In the genomic region with DNA sequence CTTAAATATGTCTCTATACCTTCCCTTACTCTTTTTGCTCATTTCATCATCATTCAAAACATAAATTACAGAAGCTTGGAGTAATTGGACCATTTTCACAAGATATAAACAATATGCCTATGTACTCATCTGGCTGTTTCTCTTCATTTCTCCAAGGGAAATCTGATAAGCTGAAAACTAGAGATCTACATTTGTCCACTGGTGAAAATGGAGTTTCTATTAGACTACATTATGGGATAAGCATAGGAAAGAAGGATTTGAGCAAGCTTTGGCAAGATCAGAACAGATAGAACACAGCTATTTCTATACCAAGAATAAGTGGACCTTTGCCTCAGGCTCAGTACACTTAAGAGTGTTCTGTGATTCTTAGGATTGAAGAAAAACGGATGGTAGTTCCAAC, we compare ENCODE assay signal across 31 cellular contexts.
A peak's percentile ranks its signal among the peaks of the same experiment; 100 is the strongest.
DNase-seq lines count a peak whose midpoint lies in the region; ATAC-seq and TF ChIP-seq lines count a peak whose summit lies in the region.
"Had no signal": no experiment of that assay in that cellular context is flagged by ENCODE, and none has a peak within 500 bp of the region (broad histone marks: within the 10 kb centered on the region; RNA-seq: fewer than 3 reads in every experiment).

No MANE protein-coding gene starts in this region.

- no peak overlapping the region for H3K4me3 ChIP-seq in SK-N-SH (ENCODE audit: low read depth in 2 of 2, low read length in 1 of 2)
- H3K4me3 ChIP-seq in mesendoderm (ENCODE audit: low read length), result no peak overlapping the region
- H3K4me3 ChIP-seq: A549; BLaER1; BLaER1 treated with 17β-estradiol and CSF1 and Interleukin-3, amounts not matched to agents 10 nM and 100 nM had no signal

- H2AK5ac ChIP-seq in mesendoderm (ENCODE audit: low read length), result no peak overlapping the region

- H3K4me1 ChIP-seq in SK-N-SH (ENCODE audit: control insufficient read depth in 1 of 2, insufficient read depth in 2 of 2, low read depth in 1 of 2, low read length in 1 of 2) (peaks cover 0 to 4% of the 10 kb centered on the region in 2 experiments; a peak in 2 of 4 replicates), mesendoderm (ENCODE audit: control insufficient read depth, low read depth, low read length) (no peaks in the 10 kb centered on the region)
- H3K4me1 ChIP-seq: A549; BLaER1; BLaER1 treated with 17β-estradiol and CSF1 and Interleukin-3, amounts not matched to agents 10 nM and 100 nM had no signal

- no peaks in the 10 kb centered on the region for H3K79me2 ChIP-seq in SK-N-SH (ENCODE audit: insufficient read depth)
- H3K79me2 ChIP-seq in mesendoderm (ENCODE audit: control insufficient read depth, insufficient read depth, low read length), result no peaks in the 10 kb centered on the region

- H2AFZ ChIP-seq in SK-N-SH (ENCODE audit: low read depth), result no peak overlapping the region

- no peak overlapping the region for H2BK15ac ChIP-seq in mesendoderm (replicated peaks; ENCODE audit: low read depth)

- no peak overlapping the region for H3K9ac ChIP-seq in SK-N-SH
- H3K9ac ChIP-seq in mesendoderm (ENCODE audit: low read length), result no peak overlapping the region
- H3K9ac ChIP-seq: BLaER1; BLaER1 treated with 17β-estradiol and CSF1 and Interleukin-3, amounts not matched to agents 10 nM and 100 nM had no signal

- TF ChIP-seq CTCF in SK-N-SH (IDR thresholded peaks at IDR 0.05), result no peak
- TF ChIP-seq CTCF in VCaP (conservative IDR thresholded peaks at IDR 0.05), result no peak

- no peak overlapping the region for H3K18ac ChIP-seq in mesendoderm (ENCODE audit: low read length)

- no peaks in the 10 kb centered on the region for H4K20me1 ChIP-seq in SK-N-SH (ENCODE audit: insufficient read depth)
- H4K20me1 ChIP-seq: BLaER1; BLaER1 treated with 17β-estradiol and CSF1 and Interleukin-3, amounts not matched to agents 10 nM and 100 nM had no signal

- no peak overlapping the region for H3K23ac ChIP-seq in mesendoderm (ENCODE audit: low read length)

- intact Hi-C loops in left cardiac atrium (cut with DNase I), result no loop called here

- H3K27me3 ChIP-seq in SK-N-SH (ENCODE audit: insufficient read depth) (no peaks in the 10 kb centered on the region), mesendoderm (ENCODE audit: insufficient read depth, low read length, poor library complexity) (no peaks in the 10 kb centered on the region)
- H3K27me3 ChIP-seq: BE2C; BLaER1; BLaER1 treated with 17β-estradiol and CSF1 and Interleukin-3, amounts not matched to agents 10 nM and 100 nM had no signal

- DNase-seq in SK-N-SH (peak; percentile 14), RKO (ENCODE audit: low spot score) (no peak), mesendoderm (no peak), left cardiac atrium (no peak)
- DNase-seq: 8988T; ACHN; AML-193; BE2C; C1 segment of cervical spinal cord; Caco-2; Calu3; CD4-positive, alpha-beta memory T cell; CD4-positive, alpha-beta T cell; CD4-positive, CD25-positive, alpha-beta regulatory T cell; CD8-positive, alpha-beta memory T cell; CD8-positive, alpha-beta T cell; COR-L47; DMS 273 treated with DMSO at 0.1 percent for 48 hours; DMS153; DMS53; DMS79; DMS79 treated with DMSO at 0.1 percent for 48 hours; DND-41; EL had no signal

- 4% methylated on average over 1 of the region's 1 CpG for WGBS in SK-N-SH (ENCODE audit: low lambda C conversion rate)
- WGBS in mesendoderm (ENCODE audit: extremely low coverage, insufficient coverage, low lambda C conversion rate), result no CpG with 5 or more reads among the region's 1 CpG

- no peak; the same call in 1 of the 2 replicates for TF ChIP-seq RAD21 in SK-N-SH (IDR thresholded peaks at IDR 0.05; ENCODE audit: low read length)

- POLR2A ChIA-PET in SK-N-SH (lab: Yijun Ruan, JAX), result no interaction called here

- no peak overlapping the region for H2BK120ac ChIP-seq in mesendoderm (ENCODE audit: low read depth, low read length)

- H3K27ac ChIP-seq in SK-N-SH (ENCODE audit: low read depth in 2 of 2, low read length in 1 of 2), result peak overlapping the region in 1 of 2 experiments; percentile 67; a peak in 2 of 4 replicates
- H3K27ac ChIP-seq in VCaP, result 0 out of 2 replicates have a peak overlapping the region, but pooled peaks have one; percentile 0
- H3K27ac ChIP-seq in mesendoderm (ENCODE audit: low read depth, low read length), result no peak overlapping the region
- H3K27ac ChIP-seq: 22Rv1; A549; BLaER1; BLaER1 treated with 17β-estradiol and CSF1 and Interleukin-3, amounts not matched to agents 10 nM and 100 nM; C4-2B had no signal

- no peaks in the 10 kb centered on the region for H3F3A ChIP-seq in SK-N-SH (replicated peaks; ENCODE audit: insufficient read depth)

- H3K9me2 ChIP-seq in SK-N-SH, result no peaks in the 10 kb centered on the region

- H3K79me1 ChIP-seq in mesendoderm (ENCODE audit: low read length), result no peaks in the 10 kb centered on the region

- no peak overlapping the region for H2BK5ac ChIP-seq in mesendoderm (ENCODE audit: low read length)

- H3K56ac ChIP-seq in mesendoderm (ENCODE audit: low read length), result no peak overlapping the region

- no peaks in the 10 kb centered on the region for H3K9me3 ChIP-seq in SK-N-SH
- H3K9me3 ChIP-seq: A549; BE2C; BLaER1; BLaER1 treated with 17β-estradiol and CSF1 and Interleukin-3, amounts not matched to agents 10 nM and 100 nM; Caco-2 had no signal

- H4K8ac ChIP-seq in mesendoderm (ENCODE audit: low read depth, low read length), result no peak overlapping the region

- peak in 1 of 2 experiments; percentile 51; a peak in 1 of 4 replicates for TF ChIP-seq EP300 in SK-N-SH (IDR thresholded peaks at IDR 0.05; ENCODE audit: borderline replicate concordance in 1 of 2, low read depth in 1 of 2, low read length in 1 of 2)

- no peak overlapping the region for H3K4ac ChIP-seq in mesendoderm (ENCODE audit: low read depth, low read length)

- CTCF ChIA-PET in SK-N-SH (lab: Yijun Ruan, JAX), result interaction anchor here (0.6 to 1.6 kb wide), 3 partner anchors 26 to 1688 kb away, joined by 3 to 9 read pairs (median 5); no protein-coding TSS in a partner anchor

- H3K36me3 ChIP-seq in SK-N-SH (replicated peaks in 1 of 2; ENCODE audit: control insufficient read depth in 1 of 2, insufficient read depth in 2 of 2, low read length in 1 of 2), result no peaks in the 10 kb centered on the region
- H3K36me3 ChIP-seq in mesendoderm (ENCODE audit: control insufficient read depth, insufficient read depth, low read length), result no peaks in the 10 kb centered on the region
- H3K36me3 ChIP-seq: BE2C; BLaER1; BLaER1 treated with 17β-estradiol and CSF1 and Interleukin-3, amounts not matched to agents 10 nM and 100 nM had no signal

- ATAC-seq in SK-N-SH treated with all-trans-retinoic acid at 6 μM for 48 hours (no peak), left cardiac atrium (no peak)
- ATAC-seq: A549; CD8-positive, alpha-beta T cell had no signal

- H4K5ac ChIP-seq in mesendoderm (ENCODE audit: low read length), result no peak overlapping the region

- no peak overlapping the region for H3K4me2 ChIP-seq in SK-N-SH
- no peak overlapping the region for H3K4me2 ChIP-seq in mesendoderm (ENCODE audit: low read length)
- H3K4me2 ChIP-seq: A549; BLaER1; BLaER1 treated with 17β-estradiol and CSF1 and Interleukin-3, amounts not matched to agents 10 nM and 100 nM had no signal

TF ChIP-seq in SK-N-SH, 30 proteins besides CTCF, POLR2A, EP300 and RAD21:
- TF ChIP-seq CHD2 (IDR thresholded peaks at IDR 0.05; ENCODE audit: low read length, partially characterized antibody) (peak; percentile 7), GATA2 (CRISPR knock-in tag; IDR thresholded peaks at IDR 0.05) (peak; percentile 68), YY1 (IDR thresholded peaks at IDR 0.05; ENCODE audit: low read depth) (no peak)

TF ChIP-seq in SK-N-SH treated with all-trans-retinoic acid at 6 μM for 48 hours, 23 proteins besides CTCF, POLR2A, EP300 and RAD21:
- no peak for TF ChIP-seq ZFP3 (CRISPR knock-in tag; IDR thresholded peaks at IDR 0.05)
- no peak for TF ChIP-seq SNAI2 (CRISPR knock-in tag; IDR thresholded peaks at IDR 0.05)
- 0 out of 2 replicates have a peak, but pooled peaks have one; percentile 14 for TF ChIP-seq ZNF8 (CRISPR knock-in tag; IDR thresholded peaks at IDR 0.05)
- TF ChIP-seq TCF4 (CRISPR knock-in tag; IDR thresholded peaks at IDR 0.05; ENCODE audit: borderline replicate concordance), result peak; percentile 47; the same call in 1 of the 2 replicates
- TF ChIP-seq ISL1 (CRISPR knock-in tag; IDR thresholded peaks at IDR 0.05), result no peak
- TF ChIP-seq ZNF565 (CRISPR knock-in tag; conservative IDR thresholded peaks at IDR 0.05; ENCODE audit: low read depth), result no peak
